In the genomic region with DNA sequence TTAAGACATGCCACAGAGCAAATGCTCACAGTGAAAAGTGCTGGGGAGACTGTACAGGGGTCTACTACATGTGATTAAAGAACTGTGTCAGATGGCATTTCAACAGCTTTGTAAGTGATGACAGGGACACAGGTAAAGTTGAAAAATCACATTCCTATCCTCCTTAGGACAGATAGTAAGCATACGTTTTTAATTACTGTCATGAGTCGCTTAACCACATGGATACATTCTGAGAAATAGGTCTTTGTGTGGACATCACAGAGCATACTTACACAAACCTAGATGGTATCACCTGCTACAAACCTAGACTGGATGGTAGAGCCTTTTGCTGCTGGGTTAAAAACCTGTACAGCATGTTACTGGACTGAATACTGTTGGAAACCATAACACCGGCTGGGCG, we compare ENCODE assay signal across 22 cellular contexts.
A peak's percentile ranks its signal among the peaks of the same experiment; 100 is the strongest.
DNase-seq lines count a peak whose midpoint lies in the region; FAIRE-seq and TF ChIP-seq lines count a peak whose summit lies in the region.
"Had no signal": no experiment of that assay in that cellular context is flagged by ENCODE, and none has a peak within 500 bp of the region (broad histone marks: within the 10 kb centered on the region; RNA-seq: fewer than 3 reads in every experiment).

No MANE protein-coding gene starts in this region.

- peak; percentile 49 for FAIRE-seq in keratinocyte (lab: Jason Lieb, UNC)
- FAIRE-seq: A204.1, GM12878, H1, HepG2 had no signal

- no peaks in the 10 kb centered on the region for H4K20me1 ChIP-seq in keratinocyte (ENCODE audit: control insufficient read depth, extremely low read depth, insufficient read depth, low read length)

- H3K4me1 ChIP-seq in keratinocyte (ENCODE audit: control insufficient read depth, extremely low read depth, insufficient read depth, low read length): no peaks in the 10 kb centered on the region

- peak; percentile 41 for DNase-seq in NCI-H69 (lab: John Stamatoyannopoulos, UW)
- DNase-seq in epithelial cell of esophagus (ENCODE audit: low read depth): peak; percentile 4
- DNase-seq in keratinocyte (ENCODE audit: low read depth, low spot score): no peak
- no peak for DNase-seq in nephron progenitor cell
- DNase-seq in nucleus accumbens (lab: John Stamatoyannopoulos, UW): no peak
- DNase-seq in coronary artery (ENCODE audit: low spot score): no peak
- DNase-seq: ACHN; BE2C; C1 segment of cervical spinal cord; CD4-positive, CD25-positive, alpha-beta regulatory T cell; CD8-positive, alpha-beta memory T cell; COR-L47; DMS 273 treated with DMSO at 0.1 percent for 48 hours; DMS53; DND-41; EL; H9 had no signal

- H3K9ac ChIP-seq in keratinocyte (ENCODE audit: control insufficient read depth, extremely low read depth, insufficient read depth, low read length): no peak overlapping the region

- H3K4me3 ChIP-seq in epithelial cell of esophagus (ENCODE audit: low read length): no peak overlapping the region
- no peak overlapping the region for H3K4me3 ChIP-seq in keratinocyte (ENCODE audit: control insufficient read depth in 2 of 3, extremely low read depth in 1 of 3, insufficient read depth in 2 of 3, low read depth in 1 of 3, low read length in 3 of 3)
- no peak overlapping the region for H3K4me3 ChIP-seq in coronary artery
- H3K4me3 ChIP-seq: GM12878 had no signal

- dilution Hi-C loops in keratinocyte (cut with MboI; ENCODE audit: extremely low pct_ligation_motif_present, low sequenced_read_pairs): no loop called here

- H3K9me3 Mint-ChIP-seq in nephron progenitor cell: no peaks in the 10 kb centered on the region
- H3K9me3 Mint-ChIP-seq: CD4-positive, CD25-positive, alpha-beta regulatory T cell; H9 had no signal

- no peak overlapping the region for H3K4me2 ChIP-seq in keratinocyte (ENCODE audit: control insufficient read depth, extremely low read depth, insufficient read depth, low read depth, low read length)

- H3K27me3 Mint-ChIP-seq in nephron progenitor cell (ENCODE audit: low read depth, poor library complexity): no peaks in the 10 kb centered on the region
- H3K27me3 Mint-ChIP-seq: CD4-positive, CD25-positive, alpha-beta regulatory T cell; IgD-negative memory B cell had no signal

- peaks cover 9% of the 10 kb centered on the region for H3K4me1 Mint-ChIP-seq in nephron progenitor cell
- H3K4me1 Mint-ChIP-seq: CD4-positive, CD25-positive, alpha-beta regulatory T cell; CD8-positive, alpha-beta memory T cell; H9; IgD-negative memory B cell had no signal

- H2AFZ ChIP-seq in keratinocyte (ENCODE audit: control insufficient read depth, low read length): no peak overlapping the region

- no peaks in the 10 kb centered on the region for H3K9me3 ChIP-seq in keratinocyte (ENCODE audit: control insufficient read depth, low read depth, low read length)
- H3K9me3 ChIP-seq: BE2C had no signal

- H3K36me3 Mint-ChIP-seq in nephron progenitor cell (ENCODE audit: low read depth): no peaks in the 10 kb centered on the region
- H3K36me3 Mint-ChIP-seq: CD8-positive, alpha-beta memory T cell; IgD-negative memory B cell had no signal

- no peak overlapping the region for H3K27ac Mint-ChIP-seq in nephron progenitor cell
- H3K27ac Mint-ChIP-seq: CD4-positive, CD25-positive, alpha-beta regulatory T cell; CD8-positive, alpha-beta memory T cell; H9; IgD-negative memory B cell had no signal

- no peaks in the 10 kb centered on the region for H3K36me3 ChIP-seq in keratinocyte (ENCODE audit: control insufficient read depth in 2 of 2, extremely low read depth in 1 of 2, insufficient read depth in 2 of 2, low read length in 2 of 2)
- H3K36me3 ChIP-seq: BE2C had no signal

- H3K27me3 ChIP-seq in keratinocyte (ENCODE audit: control insufficient read depth, extremely low read depth, insufficient read depth, low read length): no peaks in the 10 kb centered on the region
- H3K27me3 ChIP-seq: BE2C had no signal

- H3K4me3 Mint-ChIP-seq in nephron progenitor cell: no peak overlapping the region
- H3K4me3 Mint-ChIP-seq: CD4-positive, CD25-positive, alpha-beta regulatory T cell; CD8-positive, alpha-beta memory T cell; H9; IgD-negative memory B cell had no signal

- no peak for TF ChIP-seq CTCF in epithelial cell of esophagus (IDR thresholded peaks at IDR 0.05; ENCODE audit: insufficient read depth, low read depth, low read length, missing control alignments)
- no peak for TF ChIP-seq CTCF in keratinocyte (optimal IDR thresholded peaks at IDR 0.05 in 1 of 3, IDR thresholded peaks at IDR 0.05 in 1 of 3, conservative IDR thresholded peaks at IDR 0.05 in 1 of 3; ENCODE audit: extremely low read depth in 1 of 3, insufficient read depth in 2 of 3, low read length in 3 of 3)
- TF ChIP-seq CTCF in nephron progenitor cell (IDR thresholded peaks at IDR 0.05): no peak
- no peak for TF ChIP-seq CTCF in coronary artery (IDR thresholded peaks at IDR 0.05)

- H3K79me2 ChIP-seq in keratinocyte (ENCODE audit: control insufficient read depth, insufficient read depth, low read length): no peaks in the 10 kb centered on the region

- H3K9me1 ChIP-seq in keratinocyte (ENCODE audit: control insufficient read depth, extremely low read depth, insufficient read depth, low read length): no peaks in the 10 kb centered on the region

- H3K27ac ChIP-seq in keratinocyte (ENCODE audit: control insufficient read depth, insufficient read depth, low read length): no peak overlapping the region
- no peak overlapping the region for H3K27ac ChIP-seq in coronary artery

Comparison
In these comparisons a context has a peak if more than half of its experiments do, and no peak if none do; other contexts are left out.
1. DNase-seq: peak in NCI-H69 (single experiment) and epithelial cell of esophagus (single experiment); none in keratinocyte (single experiment), nephron progenitor cell (single experiment), nucleus accumbens (0 of 56) and coronary artery (single experiment).